Comparison of ENCODE assay signal across 12 cellular contexts in genomic region chr9:99358668-99359067, GRCh38.
DNase-seq lines count a peak whose midpoint lies in the region; ATAC-seq and TF ChIP-seq lines count a peak whose summit lies in the region.
"Had no signal": no experiment of that assay in that cellular context is flagged by ENCODE, and none has a peak within 500 bp of the region (broad histone marks: within the 10 kb centered on the region; RNA-seq: fewer than 3 reads in every experiment).

No MANE protein-coding gene starts in this region.

- no peaks in the 10 kb centered on the region for H3K9me3 ChIP-seq in gastrocnemius medialis
- H3K9me3 ChIP-seq: HAP-1 had no signal

- in situ Hi-C loops in gastrocnemius medialis (cut with MboI; ENCODE audit: low sequenced_read_pairs in 4 of 4) = loop anchor here in 2 of 4 donors (5.0 to 10.0 kb wide), 3 partner anchors 96 to 456 kb away; no protein-coding TSS in a partner anchor

- TF ChIP-seq CTCF in gastrocnemius medialis (IDR thresholded peaks at IDR 0.05 in 4 of 5, conservative IDR thresholded peaks at IDR 0.05 in 1 of 5) = no peak
- TF ChIP-seq CTCF in GM20000 (IDR thresholded peaks at IDR 0.05; ENCODE audit: extremely low read depth, missing control alignments) = no peak

- peak; percentile 68 for ATAC-seq in Right ventricle myocardium superior (ENCODE audit: poor library complexity)
- peak; percentile 78 for ATAC-seq in left ventricle myocardium superior
- ATAC-seq in gastrocnemius medialis = peak; percentile 53 to 59

- DNase-seq in NCI-H524 treated with DMSO at 0.1 percent for 48 hours (lab: John Stamatoyannopoulos, UW) (peak; percentile 46), Right ventricle myocardium superior (no peak), left ventricle myocardium superior (peak; percentile 60), gastrocnemius medialis (peak; percentile 82 to 95), GM20000 (ENCODE audit: low spot score) (no peak), cerebellar cortex (ENCODE audit: low spot score) (no peak)
- DNase-seq in activated CD4-positive, alpha-beta T cell treated with anti-CD3 and anti-CD28 coated beads, Interleukin-2, amount 10 ng/mL, durations not matched to agents 7 days and 5 days = no peak
- DNase-seq: Calu3; CD4-positive, alpha-beta T cell; DMS 273 treated with DMSO at 0.1 percent for 48 hours had no signal

- H3K4me1 ChIP-seq in gastrocnemius medialis = peaks cover 43 to 49% of the 10 kb centered on the region in 2 donors
- H3K4me1 ChIP-seq: HAP-1 had no signal

- no peaks in the 10 kb centered on the region for H3K36me3 Mint-ChIP-seq in activated CD4-positive, alpha-beta T cell treated with anti-CD3 and anti-CD28 coated beads, Interleukin-2, amount 10 ng/mL, durations not matched to agents 7 days and 5 days (ENCODE audit: low read depth)

- H3K4me3 ChIP-seq in gastrocnemius medialis = peak overlapping the region in 3 of 4 donors; percentile 8 to 22 (median 14)
- H3K4me3 ChIP-seq: HAP-1 had no signal

- POLR2A ChIA-PET in activated CD4-positive, alpha-beta T cell treated with anti-CD3 and anti-CD28 coated beads, Interleukin-2, amount 10 ng/mL, durations not matched to agents 7 days and 5 days (lab: Charles Lee) = no interaction called here

- no peak overlapping the region for H3K4me3 Mint-ChIP-seq in activated CD4-positive, alpha-beta T cell treated with anti-CD3 and anti-CD28 coated beads, Interleukin-2, amount 10 ng/mL, durations not matched to agents 7 days and 5 days
- H3K4me3 Mint-ChIP-seq: B cell; CD4-positive, alpha-beta T cell had no signal

- peaks cover 35% of the 10 kb centered on the region for H3K27me3 Mint-ChIP-seq in activated CD4-positive, alpha-beta T cell treated with anti-CD3 and anti-CD28 coated beads, Interleukin-2, amount 10 ng/mL, durations not matched to agents 7 days and 5 days

- intact Hi-C loops in Right ventricle myocardium superior (cut with DNase I) = loop anchor here (10.0 kb wide), 1 partner anchor 466 kb away; the partner anchor contains the start of gene NR4A3
- intact Hi-C loops in left ventricle myocardium superior (cut with micrococcal nuclease) = loop anchor here (5.0 kb wide), 1 partner anchor 464 kb away; the partner anchor contains the start of gene NR4A3
- intact Hi-C loops in gastrocnemius medialis (cut with DNase I; ENCODE audit: low total_unique reads) = loop anchor here (1.0 to 10.0 kb wide), 5 partner anchors 8 to 1219 kb away; partner anchors contain the start of genes CAVIN4, STX17 and TGFBR1

- no peaks in the 10 kb centered on the region for H3K9me3 Mint-ChIP-seq in activated CD4-positive, alpha-beta T cell treated with anti-CD3 and anti-CD28 coated beads, Interleukin-2, amount 10 ng/mL, durations not matched to agents 7 days and 5 days
- H3K9me3 Mint-ChIP-seq: CD4-positive, alpha-beta T cell had no signal

- peak; percentile 53 to 83 for TF ChIP-seq POLR2A in gastrocnemius medialis (IDR thresholded peaks at IDR 0.05)

- H3K27me3 ChIP-seq in gastrocnemius medialis = no peaks in the 10 kb centered on the region

- H3K27ac ChIP-seq in gastrocnemius medialis = peak overlapping the region; percentile 83 to 99 (median 96)

- CTCF ChIA-PET in activated CD4-positive, alpha-beta T cell treated with anti-CD3 and anti-CD28 coated beads, Interleukin-2, amount 10 ng/mL, durations not matched to agents 7 days and 5 days (lab: Charles Lee) = interaction anchor here (1.1 kb wide), 1 partner anchor 11 kb away, joined by 3 read pairs; no protein-coding TSS in a partner anchor

- H3K27ac Mint-ChIP-seq in activated CD4-positive, alpha-beta T cell treated with anti-CD3 and anti-CD28 coated beads, Interleukin-2, amount 10 ng/mL, durations not matched to agents 7 days and 5 days = no peak overlapping the region
- H3K27ac Mint-ChIP-seq: B cell; CD4-positive, alpha-beta T cell had no signal

- H3K4me1 Mint-ChIP-seq in activated CD4-positive, alpha-beta T cell treated with anti-CD3 and anti-CD28 coated beads, Interleukin-2, amount 10 ng/mL, durations not matched to agents 7 days and 5 days = peaks cover 2% of the 10 kb centered on the region
- H3K4me1 Mint-ChIP-seq: B cell had no signal

- no peaks in the 10 kb centered on the region for H3K36me3 ChIP-seq in gastrocnemius medialis
- H3K36me3 ChIP-seq: HAP-1 had no signal

Comparison
In these comparisons a context has a peak if more than half of its experiments do, and no peak if none do; other contexts are left out.
1. DNase-seq: peak in NCI-H524 treated with DMSO at 0.1 percent for 48 hours (single experiment), left ventricle myocardium superior (single experiment) and gastrocnemius medialis (2 of 2); none in Right ventricle myocardium superior (single experiment), GM20000 (single experiment), activated CD4-positive, alpha-beta T cell treated with anti-CD3 and anti-CD28 coated beads, Interleukin-2, amount 10 ng/mL, durations not matched to agents 7 days and 5 days (single experiment) and cerebellar cortex (single experiment).
2. Peak in every context shown above with its lines, with median percentiles within 50 percentile points of each other: ATAC-seq.